ENCODE assay signal across 23 cellular contexts in genomic region chrX:18464500-18464899, GRCh38. TPM values are rescaled to one million over a fixed set of nuclear protein-coding genes. Genes with fewer than 3 reads are reported as not detected.
DNase-seq lines count a peak whose midpoint lies in the region; ATAC-seq, FAIRE-seq and TF ChIP-seq lines count a peak whose summit lies in the region.
"Had no signal": no experiment of that assay in that cellular context is flagged by ENCODE, and none has a peak within 500 bp of the region (broad histone marks: within the 10 kb centered on the region; RNA-seq: fewer than 3 reads in every experiment).

No MANE protein-coding gene starts in this region.

- DNase-seq in D721Med (ENCODE audit: insufficient read length, low spot score) (no peak), NCI-H2107 treated with DMSO at 0.1 percent for 48 hours (lab: John Stamatoyannopoulos, UW; ENCODE audit: unreplicated experiment) (no peak)
- no peak for DNase-seq in activated CD4-positive, alpha-beta T cell treated with anti-CD3 and anti-CD28 coated beads, Interleukin-2, amount 50 U/mL, for 48 hours
- DNase-seq: 8988T; ACHN; C1 segment of cervical spinal cord; Calu3; CD4-positive, alpha-beta memory T cell; COR-L47; DMS153; DND-41; GOT3; HFFc6 had no signal

- FAIRE-seq in D721Med (lab: Jason Lieb, UNC) (peak; percentile 16), islet of Langerhans (lab: Jason Lieb, UNC) (peak; percentile 56)
- FAIRE-seq: G401.6, GM19239, H54 had no signal

- no peak overlapping the region for H3K9ac ChIP-seq in liver (ENCODE audit: low read depth in 1 of 2, low read length in 2 of 2)

- no peak for TF ChIP-seq CTCF in D721Med (IDR thresholded peaks at IDR 0.05; ENCODE audit: insufficient read depth, missing control alignments)
- TF ChIP-seq CTCF in liver (IDR thresholded peaks at IDR 0.05; ENCODE audit: low read depth, low read length, missing input control) = no peak
- no peak for TF ChIP-seq CTCF in neutrophil (IDR thresholded peaks at IDR 0.05)

- H3K4me3 ChIP-seq in liver (ENCODE audit: low read depth in 1 of 3, low read length in 3 of 3) (no peak overlapping the region), neutrophil (ENCODE audit: low read depth in 1 of 2, low read length in 1 of 2) (no peak overlapping the region)
- H3K4me3 ChIP-seq: A549, HAP-1 had no signal

- H3K27me3 ChIP-seq in liver (ENCODE audit: control insufficient read depth in 4 of 4, insufficient read depth in 4 of 4, low read length in 3 of 4) (peaks cover 0 to 2% (median 0%) of the 10 kb centered on the region in 4 donors), neutrophil (no peaks in the 10 kb centered on the region)

- H3K4me1 ChIP-seq in liver (ENCODE audit: control insufficient read depth in 4 of 4, insufficient read depth in 4 of 4, low read length in 3 of 4) (no peaks in the 10 kb centered on the region), neutrophil (ENCODE audit: control insufficient read depth in 1 of 2, insufficient read depth in 1 of 2, low read depth in 1 of 2, low read length in 1 of 2) (peaks cover 6 to 10% of the 10 kb centered on the region in 2 experiments)

- TF ChIP-seq RAD21 in liver (IDR thresholded peaks at IDR 0.05) = no peak

- ATAC-seq in GM21723 (IDR thresholded peaks at IDR 0.05; ENCODE audit: unreplicated experiment) (no peak), HG02938 (IDR thresholded peaks at IDR 0.05; ENCODE audit: unreplicated experiment) (no peak)
- ATAC-seq: A549 had no signal

- H3K36me3 ChIP-seq in liver (ENCODE audit: control insufficient read depth in 4 of 4, insufficient read depth in 3 of 4, low read depth in 1 of 4, low read length in 3 of 4) = no peaks in the 10 kb centered on the region
- H3K36me3 ChIP-seq in neutrophil = no peaks in the 10 kb centered on the region
- H3K36me3 ChIP-seq: HAP-1 had no signal

- H3K9me3 ChIP-seq in liver (ENCODE audit: control insufficient read depth in 4 of 4, low read length in 3 of 4) (no peaks in the 10 kb centered on the region), neutrophil (no peaks in the 10 kb centered on the region)
- H3K9me3 ChIP-seq: A549, HAP-1 had no signal

- H3K27ac ChIP-seq in liver (ENCODE audit: low read depth in 1 of 2, low read length in 2 of 2) (no peak overlapping the region), neutrophil (peak overlapping the region; percentile 29)
- H3K27ac ChIP-seq: A549 had no signal

TF ChIP-seq in liver, 16 proteins besides CTCF, POLR2A, EP300 and RAD21:
- no peak for TF ChIP-seq GABPA (IDR thresholded peaks at IDR 0.05 in 1 of 2, conservative IDR thresholded peaks at IDR 0.05 in 1 of 2)
- TF ChIP-seq HNF4A (conservative IDR thresholded peaks at IDR 0.05) = peak; percentile 33 to 40
- TF ChIP-seq ZBTB33 (IDR thresholded peaks at IDR 0.05) = no peak
- no peak for TF ChIP-seq FOXA2 (IDR thresholded peaks at IDR 0.05)
- no peak for TF ChIP-seq HNF4G (IDR thresholded peaks at IDR 0.05)
- TF ChIP-seq REST (IDR thresholded peaks at IDR 0.05) = no peak
- no peak for TF ChIP-seq YY1 (IDR thresholded peaks at IDR 0.05)
- peak; percentile 21 for TF ChIP-seq ATF3 (IDR thresholded peaks at IDR 0.05)
- TF ChIP-seq MAX (IDR thresholded peaks at IDR 0.05) = no peak
- TF ChIP-seq SP1 (IDR thresholded peaks at IDR 0.05) = peak; percentile 25
- TF ChIP-seq EGR1 (IDR thresholded peaks at IDR 0.05; ENCODE audit: low read depth in 2 of 2) = no peak
- peak in 1 of 2 donors; percentile 16 for TF ChIP-seq JUND (IDR thresholded peaks at IDR 0.05)
- TF ChIP-seq FOXA1 (IDR thresholded peaks at IDR 0.05) = no peak
- peak; percentile 24 for TF ChIP-seq NR2F2 (IDR thresholded peaks at IDR 0.05)
- no peak for TF ChIP-seq TAF1 (conservative IDR thresholded peaks at IDR 0.05)
- TF ChIP-seq RXRA (IDR thresholded peaks at IDR 0.05) = peak; percentile 43 to 56

RNA-seq across cellular contexts. Expression of gene CDKL5, which starts 39.1 kb away (rescaled TPM):
- 1 to 10 TPM; 2.4 to 3.3 TPM for total RNA-seq in liver
- 1 to 10 TPM in 1 of 2 donors, under 1 TPM in 1; 0.59 to 1.6 TPM for polyA plus RNA-seq in liver
